24 cellular contexts compared by ENCODE assay signal in the genomic region with DNA sequence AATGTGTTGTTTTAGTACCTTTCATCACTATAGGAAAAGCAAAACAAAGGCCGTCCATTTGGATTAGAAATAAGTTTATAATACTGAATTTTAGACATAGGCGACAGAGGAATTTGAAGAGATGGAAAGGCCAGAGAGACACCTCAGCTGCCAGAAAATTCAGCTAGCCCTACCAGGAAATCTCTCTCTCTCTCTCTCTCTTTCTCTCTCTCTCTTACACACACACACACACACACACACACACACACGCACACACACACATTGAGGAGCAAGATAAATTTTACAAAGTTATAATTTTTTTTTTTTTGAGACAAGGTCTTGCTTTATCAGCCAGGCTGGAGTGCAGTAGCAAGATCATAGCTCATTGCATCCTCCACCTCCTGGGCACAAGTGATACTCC. TPM values are rescaled to one million over a fixed set of nuclear protein-coding genes. Genes with fewer than 3 reads are reported as not detected.
DNase-seq lines count a peak whose midpoint lies in the region; ATAC-seq and TF ChIP-seq lines count a peak whose summit lies in the region.
"Had no signal": no experiment of that assay in that cellular context is flagged by ENCODE, and none has a peak within 500 bp of the region (broad histone marks: within the 10 kb centered on the region; RNA-seq: fewer than 3 reads in every experiment).

No MANE protein-coding gene starts in this region.

- DNase-seq in Calu3: no peak
- DNase-seq in NB4 (ENCODE audit: low read depth): peak; percentile 14
- DNase-seq in coronary artery (ENCODE audit: low spot score): no peak
- DNase-seq in Right ventricle myocardium inferior (ENCODE audit: missing footprints): no peak
- no peak for DNase-seq in GM03348 (ENCODE audit: low spot score)
- DNase-seq: activated CD4-positive, alpha-beta T cell treated with anti-CD3 and anti-CD28 coated beads for 36 hours; activated naive CD4-positive, alpha-beta T cell; activated T-cell treated with anti-CD3 and anti-CD28 coated beads, Interleukin-2, amount 50 U/mL, for 48 hours; amniotic stem cell; head of caudate nucleus; NCI-H2081 treated with DMSO at 0.1 percent for 48 hours; occipital lobe; stimulated activated CD4-positive, alpha-beta T cell treated with anti-CD3 and anti-CD28 coated beads, Interleukin-2, amount 100 ng/mL, for 48 hours; T-helper 1 cell; testis had no signal

- no peaks in the 10 kb centered on the region for H3K79me2 ChIP-seq in parathyroid adenoma

- H3K27ac ChIP-seq in coronary artery (peak overlapping the region; percentile 72 to 91), parathyroid adenoma (no peak overlapping the region)
- H3K27ac ChIP-seq: C4-2B, cardiac muscle cell, testis, vagina had no signal

- CTCF ChIA-PET in Calu3 (lab: Charles Lee): interaction anchor here (0.7 to 0.8 kb wide), 2 partner anchors 70 to 166 kb away, joined by 3 to 4 read pairs; no protein-coding TSS in a partner anchor

- H3K27me3 ChIP-seq in parathyroid adenoma (ENCODE audit: control insufficient read depth, insufficient read depth, low read length): no peaks in the 10 kb centered on the region
- H3K27me3 ChIP-seq: cardiac muscle cell, testis, vagina had no signal

- no peaks in the 10 kb centered on the region for H3K27me3 Mint-ChIP-seq in Calu3 (ENCODE audit: unreplicated experiment)
- H3K27me3 Mint-ChIP-seq: activated CD4-positive, alpha-beta T cell treated with anti-CD3 and anti-CD28 coated beads for 36 hours; stimulated activated memory B cell treated with anti-CD40 and anti-IgM and Interleukin-4, amounts not matched to agents 10 μg/mL and 1 μg/mL and 100 μg/mL, for 72 hours had no signal

- peaks cover 23% of the 10 kb centered on the region for H3K36me3 Mint-ChIP-seq in Calu3 (ENCODE audit: insufficient read depth, unreplicated experiment)
- H3K36me3 Mint-ChIP-seq: stimulated activated memory B cell treated with anti-CD40 and anti-IgM and Interleukin-4, amounts not matched to agents 10 μg/mL and 1 μg/mL and 100 μg/mL, for 72 hours had no signal

- H3K4me3 ChIP-seq in NB4 (ENCODE audit: low read depth, low read length) (peak overlapping the region; percentile 82), coronary artery (peak overlapping the region; percentile 73), parathyroid adenoma (ENCODE audit: low read depth, low read length) (no peak overlapping the region)
- H3K4me3 ChIP-seq: cardiac muscle cell had no signal

- no peaks in the 10 kb centered on the region for H3K36me3 ChIP-seq in parathyroid adenoma (ENCODE audit: control insufficient read depth, insufficient read depth, low read length)
- H3K36me3 ChIP-seq: cardiac muscle cell, vagina had no signal

- no peak overlapping the region for H3K9ac ChIP-seq in parathyroid adenoma

- TF ChIP-seq POLR2A in NB4 (IDR thresholded peaks at IDR 0.05; ENCODE audit: extremely low read depth, insufficient read length): no peak

- H3K27ac Mint-ChIP-seq in Calu3 (ENCODE audit: unreplicated experiment): peak overlapping the region; percentile 56
- H3K27ac Mint-ChIP-seq: activated CD4-positive, alpha-beta T cell treated with anti-CD3 and anti-CD28 coated beads for 36 hours; dendritic cell treated with granulocyte-macrophage colony-stimulating factor and Interleukin-4, amounts not matched to agents 40 ng/mL and 50 ng/mL, for 4 days had no signal

- ATAC-seq in GM21381 (IDR thresholded peaks at IDR 0.05; ENCODE audit: unreplicated experiment) (no peak), Right ventricle myocardium inferior (no peak), GM18511 (IDR thresholded peaks at IDR 0.05; ENCODE audit: unreplicated experiment) (no peak)
- ATAC-seq: activated CD4-positive, alpha-beta T cell treated with anti-CD3 and anti-CD28 coated beads for 36 hours; stimulated activated memory B cell treated with anti-CD40 and anti-IgM and Interleukin-4, amounts not matched to agents 10 μg/mL and 1 μg/mL and 100 μg/mL, for 72 hours had no signal

- H3K4me1 ChIP-seq in parathyroid adenoma: peaks cover 5% of the 10 kb centered on the region
- H3K4me1 ChIP-seq: testis, vagina had no signal

- H3K4me1 Mint-ChIP-seq in Calu3 (ENCODE audit: low read depth, unreplicated experiment): peaks cover 14% of the 10 kb centered on the region
- H3K4me1 Mint-ChIP-seq: activated CD4-positive, alpha-beta T cell treated with anti-CD3 and anti-CD28 coated beads for 36 hours; stimulated activated memory B cell treated with anti-CD40 and anti-IgM and Interleukin-4, amounts not matched to agents 10 μg/mL and 1 μg/mL and 100 μg/mL, for 72 hours had no signal

- peak overlapping the region; percentile 89 for H3K4me3 Mint-ChIP-seq in Calu3 (ENCODE audit: low read depth, unreplicated experiment)
- H3K4me3 Mint-ChIP-seq: activated CD4-positive, alpha-beta T cell treated with anti-CD3 and anti-CD28 coated beads for 36 hours; dendritic cell treated with granulocyte-macrophage colony-stimulating factor and Interleukin-4, amounts not matched to agents 40 ng/mL and 50 ng/mL, for 4 days had no signal

- TF ChIP-seq CTCF in Calu3 (IDR thresholded peaks at IDR 0.05; ENCODE audit: unreplicated experiment) (no peak), NB4 (IDR thresholded peaks at IDR 0.05; ENCODE audit: low read depth, low read length) (no peak), coronary artery (IDR thresholded peaks at IDR 0.05) (no peak), parathyroid adenoma (IDR thresholded peaks at IDR 0.05) (no peak)

- BruUV-seq in Calu3 (replicated peaks; lab: Mats Ljungman, UMichigan): no TSS peak

- peak overlapping the region; percentile 81 for H2AFZ ChIP-seq in parathyroid adenoma

- no peaks in the 10 kb centered on the region for H3K9me3 ChIP-seq in parathyroid adenoma (ENCODE audit: control insufficient read depth, low read length)
- H3K9me3 ChIP-seq: testis, vagina had no signal

- no peaks in the 10 kb centered on the region for H3K9me3 Mint-ChIP-seq in Calu3 (ENCODE audit: low read depth, unreplicated experiment)
- H3K9me3 Mint-ChIP-seq: dendritic cell treated with granulocyte-macrophage colony-stimulating factor and Interleukin-4, amounts not matched to agents 40 ng/mL and 50 ng/mL, for 4 days; stimulated activated memory B cell treated with anti-CD40 and anti-IgM and Interleukin-4, amounts not matched to agents 10 μg/mL and 1 μg/mL and 100 μg/mL, for 72 hours had no signal

- no peak overlapping the region for H3K4me2 ChIP-seq in parathyroid adenoma (ENCODE audit: low read length)

- intact Hi-C loops in Calu3 (cut with micrococcal nuclease; ENCODE audit: unreplicated experiment) (loop anchor here (10.0 kb wide), 1 partner anchor 112 kb away; the partner anchor contains the start of gene LANCL3), Right ventricle myocardium inferior (cut with DNase I) (no loop called here)

RNA-seq across cellular contexts. Expression of gene XK, which starts 1.4 kb away (rescaled TPM):
- total RNA-seq in Calu3 (2022): 11.3 and 14.7 TPM in 2 replicates
- total RNA-seq in Right ventricle myocardium inferior: 8.7 TPM
- total RNA-seq: lung microvascular endothelial cell had no signal
